Comparison of ENCODE assay signal across 1 cellular context in genomic region chr17:81962499-81963441, GRCh38.
TF ChIP-seq lines count a peak whose summit lies in the region.

No MANE protein-coding gene starts in this region.

TF ChIP-seq in HepG2, 621 proteins besides CTCF, POLR2A, EP300 and RAD21 (continued from another document and continues in another):
- TF ChIP-seq HINFP (CRISPR knock-in tag; IDR thresholded peaks at IDR 0.05; ENCODE audit: low read depth) (0 out of 2 replicates have a peak, but pooled peaks have one; percentile 6), ZNF737 (CRISPR knock-in tag; IDR thresholded peaks at IDR 0.05; ENCODE audit: borderline replicate concordance) (no peak), SOX13 (IDR thresholded peaks at IDR 0.05) (no peak), SOX13 (CRISPR knock-in tag; conservative IDR thresholded peaks at IDR 0.05 in 1 of 2, IDR thresholded peaks at IDR 0.05 in 1 of 2) (peak in 1 of 2 experiments; percentile 2; a peak in 1 of 4 replicates), ATF2 (CRISPR knock-in tag; IDR thresholded peaks at IDR 0.05) (peak; percentile 12; the same call in 1 of the 2 replicates), ZNF232 (CRISPR knock-in tag; IDR thresholded peaks at IDR 0.05; ENCODE audit: borderline replicate concordance) (0 out of 2 replicates have a peak, but pooled peaks have one; percentile 29), FUBP1 (CRISPR knock-in tag; IDR thresholded peaks at IDR 0.05; ENCODE audit: borderline replicate concordance) (no peak), NCOA5 (CRISPR knock-in tag; IDR thresholded peaks at IDR 0.05) (0 out of 2 replicates have a peak, but pooled peaks have one; percentile 30), ZNF556 (CRISPR knock-in tag; IDR thresholded peaks at IDR 0.05; ENCODE audit: borderline replicate concordance) (0 out of 2 replicates have a peak, but pooled peaks have one; percentile 64), RBM39 (IDR thresholded peaks at IDR 0.05; ENCODE audit: low read depth, low read length, poor library complexity, severe bottlenecking) (peak; percentile 29), AFF4 (CRISPR knock-in tag; IDR thresholded peaks at IDR 0.05) (peak; percentile 12), AGO2 (optimal IDR thresholded peaks at IDR 0.05; ENCODE audit: low read depth, low read length) (peak; percentile 95), TARDBP (CRISPR knock-in tag; IDR thresholded peaks at IDR 0.05) (0 out of 2 replicates have a peak, but pooled peaks have one; percentile 27), ZC3H13 (CRISPR knock-in tag; IDR thresholded peaks at IDR 0.05) (peak; percentile 76; the same call in 1 of the 2 replicates), SAFB2 (CRISPR knock-in tag; IDR thresholded peaks at IDR 0.05; ENCODE audit: borderline replicate concordance, low read depth) (0 out of 2 replicates have a peak, but pooled peaks have one; percentile 57), ZBTB38 (CRISPR knock-in tag; IDR thresholded peaks at IDR 0.05) (peak; percentile 23), ZFAT (CRISPR knock-in tag; conservative IDR thresholded peaks at IDR 0.05) (no peak), MTA1 (CRISPR knock-in tag; IDR thresholded peaks at IDR 0.05; ENCODE audit: borderline replicate concordance) (peak; percentile 32; the same call in 1 of the 2 replicates), HMGA1 (CRISPR knock-in tag; conservative IDR thresholded peaks at IDR 0.05) (no peak), ZSCAN21 (CRISPR knock-in tag; IDR thresholded peaks at IDR 0.05; ENCODE audit: borderline replicate concordance) (0 out of 2 replicates have a peak, but pooled peaks have one; percentile 32), HDAC1 (CRISPR knock-in tag; IDR thresholded peaks at IDR 0.05) (peak; percentile 38; the same call in 1 of the 2 replicates), ZNF331 (CRISPR knock-in tag; IDR thresholded peaks at IDR 0.05) (no peak), SMC3 (IDR thresholded peaks at IDR 0.05; ENCODE audit: low read length) (no peak), ZSCAN20 (CRISPR knock-in tag; IDR thresholded peaks at IDR 0.05; ENCODE audit: borderline replicate concordance) (0 out of 2 replicates have a peak, but pooled peaks have one; percentile 35), BORCS8-MEF2B (CRISPR knock-in tag; IDR thresholded peaks at IDR 0.05) (0 out of 2 replicates have a peak, but pooled peaks have one; percentile 16), ZBTB33 (CRISPR knock-in tag; IDR thresholded peaks at IDR 0.05) (peak; percentile 54; the same call in 1 of the 2 replicates), ZNF589 (CRISPR knock-in tag; conservative IDR thresholded peaks at IDR 0.05) (no peak), MYNN (CRISPR knock-in tag; IDR thresholded peaks at IDR 0.05; ENCODE audit: low read depth) (no peak; the same call in 1 of the 2 replicates), RBM22 (optimal IDR thresholded peaks at IDR 0.05; ENCODE audit: low read length) (peak; percentile 71), SRY (CRISPR knock-in tag; IDR thresholded peaks at IDR 0.05) (no peak), ZFX (CRISPR knock-in tag; IDR thresholded peaks at IDR 0.05; ENCODE audit: low read depth) (peak; percentile 45), TBX2 (CRISPR knock-in tag; IDR thresholded peaks at IDR 0.05; ENCODE audit: borderline replicate concordance) (0 out of 2 replicates have a peak, but pooled peaks have one; percentile 22), ZFP41 (CRISPR knock-in tag; IDR thresholded peaks at IDR 0.05; ENCODE audit: borderline replicate concordance) (no peak), NFIC (IDR thresholded peaks at IDR 0.05; ENCODE audit: low read length) (0 out of 2 replicates have a peak, but pooled peaks have one; percentile 42), ZNF644 (CRISPR knock-in tag; IDR thresholded peaks at IDR 0.05; ENCODE audit: low read depth) (no peak), ZC3H4 (CRISPR knock-in tag; IDR thresholded peaks at IDR 0.05; ENCODE audit: borderline replicate concordance) (peak; percentile 67; the same call in 1 of the 2 replicates), ZBTB37 (CRISPR knock-in tag; IDR thresholded peaks at IDR 0.05) (peak; percentile 33; the same call in 1 of the 2 replicates), FOXO1 (CRISPR knock-in tag; IDR thresholded peaks at IDR 0.05) (0 out of 2 replicates have a peak, but pooled peaks have one; percentile 22), SRSF1 (optimal IDR thresholded peaks at IDR 0.05; ENCODE audit: low read depth, low read length) (no peak), MEF2D (CRISPR knock-in tag; IDR thresholded peaks at IDR 0.05) (no peak; the same call in 1 of the 2 replicates), ZNF224 (CRISPR knock-in tag; IDR thresholded peaks at IDR 0.05) (0 out of 2 replicates have a peak, but pooled peaks have one; percentile 59), MEIS2 (CRISPR knock-in tag; IDR thresholded peaks at IDR 0.05) (no peak), ZNF605 (CRISPR knock-in tag; IDR thresholded peaks at IDR 0.05) (peak; percentile 47; the same call in 1 of the 2 replicates), CCDC6 (CRISPR knock-in tag; IDR thresholded peaks at IDR 0.05) (peak; percentile 41; the same call in 1 of the 2 replicates), ZNF530 (CRISPR knock-in tag; IDR thresholded peaks at IDR 0.05; ENCODE audit: low read depth) (no peak), ZNF451 (CRISPR knock-in tag; IDR thresholded peaks at IDR 0.05) (no peak), TCF12 (IDR thresholded peaks at IDR 0.05) (no peak), TCF12 (CRISPR knock-in tag; IDR thresholded peaks at IDR 0.05) (0 out of 2 replicates have a peak, but pooled peaks have one; percentile 6), HMGXB4 (CRISPR knock-in tag; IDR thresholded peaks at IDR 0.05; ENCODE audit: borderline replicate concordance in 1 of 2, low read depth in 1 of 2) (peak in 1 of 2 experiments; percentile 32; a peak in 1 of 4 replicates), ZNF143 (CRISPR knock-in tag; IDR thresholded peaks at IDR 0.05) (no peak), KMT2A (CRISPR knock-in tag; IDR thresholded peaks at IDR 0.05) (0 out of 2 replicates have a peak, but pooled peaks have one; percentile 24), DMAP1 (CRISPR knock-in tag; IDR thresholded peaks at IDR 0.05) (peak; percentile 52; the same call in 1 of the 2 replicates), GTF3A (CRISPR knock-in tag; conservative IDR thresholded peaks at IDR 0.05) (0 out of 2 replicates have a peak, but pooled peaks have one; percentile 24)
